ENCODE assay signal across 13 cellular contexts in the genomic region with DNA sequence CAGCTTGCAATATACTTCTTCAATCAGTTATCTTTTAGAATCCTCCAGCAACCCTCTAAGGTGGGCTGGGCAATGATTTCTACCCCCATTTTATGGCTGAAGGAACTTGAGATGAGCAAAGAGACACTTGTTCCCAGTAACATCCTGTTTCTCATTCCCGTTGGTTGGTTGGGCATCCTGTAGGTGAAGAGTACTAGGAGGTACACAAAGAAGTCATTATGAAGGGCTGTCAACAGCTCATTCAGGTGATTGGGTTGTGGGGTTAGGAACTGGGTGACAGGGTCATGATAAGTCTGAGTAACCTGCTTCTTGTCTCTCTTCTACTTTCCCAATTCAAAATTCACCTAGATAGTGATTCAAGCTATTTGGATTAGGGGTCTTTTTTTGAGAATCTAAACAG.
"Had no signal": no experiment of that assay in that cellular context is flagged by ENCODE, and none has a peak within 500 bp of the region (broad histone marks: within the 10 kb centered on the region; RNA-seq: fewer than 3 reads in every experiment).

No MANE protein-coding gene starts in this region.

- H3K4me3 Mint-ChIP-seq: activated naive CD4-positive, alpha-beta T cell treated with anti-CD3 and anti-CD28 coated beads for 36 hours; memory B cell had no signal

- H3K27ac Mint-ChIP-seq: activated naive CD4-positive, alpha-beta T cell treated with anti-CD3 and anti-CD28 coated beads for 36 hours; memory B cell had no signal

- H3K9me3 Mint-ChIP-seq: activated naive CD4-positive, alpha-beta T cell treated with anti-CD3 and anti-CD28 coated beads for 36 hours had no signal

- H3K27ac ChIP-seq: adrenal gland, hepatocyte, SK-N-MC, thyroid gland had no signal

- H3K9me3 ChIP-seq: adrenal gland, thyroid gland had no signal

- H3K36me3 ChIP-seq: adrenal gland, thyroid gland had no signal

- DNase-seq: activated CD4-positive, CD25-positive, alpha-beta regulatory T cell treated with anti-CD3 and anti-CD28 coated beads, Interleukin-2, amount 50 U/mL, for 72 hours; activated naive CD4-positive, alpha-beta T cell treated with anti-CD3 and anti-CD28 coated beads for 36 hours; effector CD4-positive, alpha-beta T cell; occipital lobe; stimulated activated CD4-positive, alpha-beta T cell treated with anti-CD3 and anti-CD28 coated beads, Interleukin-12 subunit alpha, Interleukin-12 subunit beta, amount 100 ng/mL, for 4 hours; stimulated activated CD4-positive, alpha-beta T cell treated with anti-CD3 and anti-CD28 coated beads, Interleukin-1b, Interleukin-23, amount 100 ng/mL, for 48 hours; stimulated activated CD8-positive, alpha-beta memory T cell treated with anti-CD3 and anti-CD28 coated beads, Interleukin-4, amount 100 ng/mL, for 48 hours; stimulated activated naive CD4-positive, alpha-beta T cell treated with Interleukin-2 at 50 U/mL for 16 hours; thyroid gland had no signal

- H3K27me3 ChIP-seq: adrenal gland, hepatocyte, thyroid gland had no signal

- H3K4me3 ChIP-seq: adrenal gland, hepatocyte, SK-N-MC, thyroid gland had no signal
